8 cellular contexts compared by ENCODE assay signal in the genomic region with DNA sequence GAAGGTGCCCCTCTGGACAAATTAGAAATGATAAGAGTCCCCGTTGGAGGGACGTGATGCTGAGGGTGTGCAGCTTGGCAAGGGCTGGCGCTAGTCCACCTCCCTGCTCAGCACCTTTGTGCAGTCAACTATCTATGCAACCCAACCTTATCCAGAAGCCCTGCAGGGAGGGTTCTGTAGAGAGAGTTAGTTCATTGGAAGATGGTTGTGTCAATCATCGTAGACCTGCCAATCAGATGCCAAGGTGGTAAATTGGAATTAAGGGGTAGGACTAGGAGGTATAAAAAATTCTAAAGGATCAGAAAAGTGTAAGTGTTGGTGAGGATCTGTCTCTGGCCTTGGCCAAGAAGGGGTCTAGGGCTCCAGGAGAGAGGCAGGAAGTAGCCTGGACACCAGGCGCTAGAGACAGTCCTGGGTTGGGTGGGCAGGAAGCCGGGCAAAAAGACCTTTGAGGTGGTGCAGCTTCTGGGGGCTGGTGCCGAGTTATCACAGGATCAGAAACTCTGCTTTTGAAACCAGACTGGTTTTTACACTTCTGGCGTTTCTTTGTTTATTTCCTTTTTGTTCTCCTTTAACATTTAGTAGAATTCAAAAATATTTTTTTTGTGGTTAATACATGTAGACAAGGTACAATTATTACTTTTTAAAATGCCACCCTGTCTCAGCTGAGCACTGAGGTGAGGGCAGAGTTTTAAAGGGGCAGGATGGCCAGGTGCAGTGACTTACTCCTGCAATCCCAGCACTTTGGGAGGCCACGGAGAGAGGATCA. TPM values are rescaled to one million over a fixed set of nuclear protein-coding genes. Genes with fewer than 3 reads are reported as not detected.
DNase-seq lines count a peak whose midpoint lies in the region; ATAC-seq and TF ChIP-seq lines count a peak whose summit lies in the region.

No MANE protein-coding gene starts in this region.

- no peak overlapping the region for H4K8ac ChIP-seq in mesenchymal stem cell (ENCODE audit: low read length)

- no peak overlapping the region for H2BK5ac ChIP-seq in mesenchymal stem cell (ENCODE audit: low read depth, low read length, poor library complexity, severe bottlenecking)

- no peaks in the 10 kb centered on the region for H3K36me3 Mint-ChIP-seq in CD14-positive monocyte

- peak overlapping the region; percentile 45 for H2BK120ac ChIP-seq in mesenchymal stem cell (ENCODE audit: low read depth, low read length)

- 94 to 95% methylated on average over 9 of the region's 9 CpGs for WGBS in GM23248 (ENCODE audit: low coverage in 1 of 2, low lambda C conversion rate in 2 of 2, missing lambda C conversion rate in 2 of 2), 2 experiments
- WGBS in mesenchymal stem cell, result 76% methylated on average over 7 of the region's 9 CpGs

- no peak overlapping the region for H3K23ac ChIP-seq in mesenchymal stem cell (ENCODE audit: low read length in 2 of 2)

- ATAC-seq in GM21529 (IDR thresholded peaks at IDR 0.05; ENCODE audit: unreplicated experiment) (no peak), HG02981 (IDR thresholded peaks at IDR 0.05; ENCODE audit: unreplicated experiment) (no peak)

- H3K4me2 ChIP-seq in GM23248 (ENCODE audit: unreplicated experiment) (peak overlapping the region; percentile 63), mesenchymal stem cell (ENCODE audit: low read length, poor library complexity, severe bottlenecking) (no peak overlapping the region)

- no peaks in the 10 kb centered on the region for H4K20me1 ChIP-seq in GM23248 (ENCODE audit: insufficient read depth)

- peak overlapping the region in 1 of 2 donors; percentile 19 for H3K4me3 Mint-ChIP-seq in CD14-positive monocyte

- intact Hi-C loops in CD14-positive monocyte (cut with micrococcal nuclease), result no loop called here

- no peak overlapping the region for H4K91ac ChIP-seq in mesenchymal stem cell (ENCODE audit: low read length)

- no peak overlapping the region for H3K14ac ChIP-seq in mesenchymal stem cell (ENCODE audit: low read length in 2 of 2)

- peaks cover 30% of the 10 kb centered on the region for H3F3A ChIP-seq in GM23248 (ENCODE audit: insufficient read depth)

- in situ Hi-C loops in GM23248 (cut with MboI), result no loop called here

- peaks cover 4% of the 10 kb centered on the region for H3K79me1 ChIP-seq in mesenchymal stem cell (replicated peaks; ENCODE audit: low read length, poor library complexity, severe bottlenecking)

- no peaks in the 10 kb centered on the region for H3K79me2 ChIP-seq in GM23248 (ENCODE audit: insufficient read depth)

- H3K9me3 ChIP-seq in GM23248 (ENCODE audit: low read depth), result no peaks in the 10 kb centered on the region
- H3K9me3 ChIP-seq in effector memory CD4-positive, alpha-beta T cell (ENCODE audit: control insufficient read depth, low read length), result no peaks in the 10 kb centered on the region
- no peaks in the 10 kb centered on the region for H3K9me3 ChIP-seq in mesenchymal stem cell (ENCODE audit: control insufficient read depth, low read length)
- H3K9me3 ChIP-seq in BE2C, result no peaks in the 10 kb centered on the region

- DNase-seq in CD14-positive monocyte (ENCODE audit: low spot score), result peak; percentile 29
- peak; percentile 58 for DNase-seq in GM23248
- DNase-seq in T-helper 1 cell, result peak in 3 of 5 donors; percentile 14 to 75 (median 52)
- DNase-seq in effector memory CD4-positive, alpha-beta T cell, result peak in 2 of 3 donors; percentile 34 to 36
- DNase-seq in mesenchymal stem cell, result peak; percentile 88
- DNase-seq in BE2C, result no peak

- H3K9ac ChIP-seq in GM23248, result peak overlapping the region; percentile 78; the same call in 1 of the 2 replicates
- H3K9ac ChIP-seq in mesenchymal stem cell (ENCODE audit: low read length), result peak overlapping the region; percentile 89

- no peak for TF ChIP-seq CTCF in CD14-positive monocyte (IDR thresholded peaks at IDR 0.05)
- no peak for TF ChIP-seq CTCF in BE2C (IDR thresholded peaks at IDR 0.05; ENCODE audit: low read depth, low read length)

- no peak overlapping the region for H2AFZ ChIP-seq in GM23248
- no peak overlapping the region for H2AFZ ChIP-seq in mesenchymal stem cell (ENCODE audit: low read depth, low read length)

- H3K27ac ChIP-seq in GM23248 (no peak overlapping the region), mesenchymal stem cell (ENCODE audit: low read length, poor library complexity, severe bottlenecking) (no peak overlapping the region)
- H3K27ac ChIP-seq in effector memory CD4-positive, alpha-beta T cell (ENCODE audit: insufficient read depth, low read length, poor library complexity, severe bottlenecking), result peak overlapping the region; percentile 20

- no peak overlapping the region for H3K4ac ChIP-seq in mesenchymal stem cell (ENCODE audit: low read depth in 1 of 2, low read length in 2 of 2)

- no peaks in the 10 kb centered on the region for H3K9me2 ChIP-seq in GM23248 (ENCODE audit: insufficient read depth)

- H3K4me1 ChIP-seq in GM23248 (ENCODE audit: insufficient read depth) (peaks cover 38% of the 10 kb centered on the region), mesenchymal stem cell (ENCODE audit: control insufficient read depth, insufficient read depth, low read depth, low read length) (peaks cover 19% of the 10 kb centered on the region), BE2C (peaks cover 17% of the 10 kb centered on the region)
- H3K4me1 ChIP-seq in effector memory CD4-positive, alpha-beta T cell (ENCODE audit: control insufficient read depth, insufficient read depth, low read length, poor library complexity, severe bottlenecking), result peaks cover 18% of the 10 kb centered on the region

- no peak overlapping the region for H3K4me3 ChIP-seq in GM23248
- H3K4me3 ChIP-seq in effector memory CD4-positive, alpha-beta T cell (ENCODE audit: insufficient read depth, low read depth, low read length, poor library complexity, severe bottlenecking), result peak overlapping the region; percentile 0
- H3K4me3 ChIP-seq in mesenchymal stem cell (ENCODE audit: insufficient read depth in 1 of 2, low read depth in 1 of 2, low read length in 2 of 2), result peak overlapping the region in 1 of 2 experiments; percentile 85
- no peak overlapping the region for H3K4me3 ChIP-seq in BE2C (ENCODE audit: low read depth, low read length)

- peak overlapping the region; percentile 9 for H2BK15ac ChIP-seq in mesenchymal stem cell (ENCODE audit: low read depth, poor library complexity, severe bottlenecking)

- peak overlapping the region in 1 of 2 experiments; percentile 60 for H2BK12ac ChIP-seq in mesenchymal stem cell (ENCODE audit: low read length in 2 of 2)

- H3K27ac Mint-ChIP-seq in CD14-positive monocyte, result peak overlapping the region in 1 of 7 donors; percentile 78

- H3K27me3 ChIP-seq in GM23248 (replicated peaks; ENCODE audit: insufficient read depth) (no peaks in the 10 kb centered on the region), mesenchymal stem cell (ENCODE audit: control insufficient read depth in 1 of 2, insufficient read depth in 1 of 2, low read length in 2 of 2) (no peaks in the 10 kb centered on the region), BE2C (no peaks in the 10 kb centered on the region)
- no peaks in the 10 kb centered on the region for H3K27me3 ChIP-seq in effector memory CD4-positive, alpha-beta T cell (replicated peaks; ENCODE audit: control insufficient read depth, insufficient read depth, low read length, poor library complexity, severe bottlenecking)

- H3K9me3 Mint-ChIP-seq in CD14-positive monocyte, result peaks cover 0 to 3% (median 0%) of the 10 kb centered on the region in 7 donors

- H3K27me3 Mint-ChIP-seq in CD14-positive monocyte (ENCODE audit: low read depth in 3 of 3), result peaks cover 9 to 17% (median 14%) of the 10 kb centered on the region in 3 donors

- peak overlapping the region in 1 of 2 experiments; percentile 42 for H3K18ac ChIP-seq in mesenchymal stem cell (ENCODE audit: low read depth in 1 of 2, low read length in 2 of 2)

- peaks cover 16% of the 10 kb centered on the region for H3K4me1 Mint-ChIP-seq in CD14-positive monocyte

- H3K36me3 ChIP-seq in GM23248 (ENCODE audit: low read depth) (no peaks in the 10 kb centered on the region), mesenchymal stem cell (ENCODE audit: control insufficient read depth in 1 of 2, insufficient read depth in 2 of 2, low read depth in 1 of 2, low read length in 2 of 2) (peaks cover 33 to 40% of the 10 kb centered on the region in 2 experiments), BE2C (no peaks in the 10 kb centered on the region)
- no peaks in the 10 kb centered on the region for H3K36me3 ChIP-seq in effector memory CD4-positive, alpha-beta T cell (ENCODE audit: control insufficient read depth, insufficient read depth, low read length)

- no peak overlapping the region for H2AK5ac ChIP-seq in mesenchymal stem cell (ENCODE audit: low read length, severe bottlenecking)

RNA-seq across cellular contexts. Expression of a gene that starts 1.6 kb away (rescaled TPM):
- polyA plus RNA-seq in CD14-positive monocyte (under 1 TPM; 0.14 to 0.24 TPM), GM23248 (2016; fragmentation: Nextera tagmentation; extraction: Ambion mirVana) (8.9 and 9.8 TPM in 2 replicates)
- 3.4 and 4.0 TPM in 2 replicates for total RNA-seq in GM23248 (2014; rRNA removed; shearing (Covaris generic))
- polyA plus RNA-seq in mesenchymal stem cell (2013, experiment 1 of 2), result 38.2 TPM
- 37.9 TPM for polyA plus RNA-seq in mesenchymal stem cell (2013, experiment 2 of 2)
- polyA plus RNA-seq in BE2C (2012; ENCODE audit: insufficient read depth, insufficient read length, low read depth), result 9.3 TPM

RNA-seq across cellular contexts. Expression of a gene that starts 25.9 kb away (rescaled TPM):
- not detected for polyA plus RNA-seq in CD14-positive monocyte
- not detected in 2 replicates for total RNA-seq in GM23248 (2014; rRNA removed; shearing (Covaris generic))
- not detected in 2 replicates for polyA plus RNA-seq in GM23248 (2016; fragmentation: Nextera tagmentation; extraction: Ambion mirVana)
- polyA plus RNA-seq in mesenchymal stem cell (2013, experiment 1 of 2), result not detected
- polyA plus RNA-seq in mesenchymal stem cell (2013, experiment 2 of 2), result not detected
- 1.7 TPM for polyA plus RNA-seq in BE2C (2012; ENCODE audit: insufficient read depth, insufficient read length, low read depth)

RNA-seq across cellular contexts. Expression of a gene that starts 36.7 kb away (rescaled TPM):
- polyA plus RNA-seq in CD14-positive monocyte (1 to 10 TPM in 1 of 2 donors, under 1 TPM in 1; 0.60 to 1.7 TPM), GM23248 (2016; fragmentation: Nextera tagmentation; extraction: Ambion mirVana) (0.15 and 0.19 TPM in 2 replicates)
- not detected in 2 replicates for total RNA-seq in GM23248 (2014; rRNA removed; shearing (Covaris generic))
- 4.9 TPM for polyA plus RNA-seq in mesenchymal stem cell (2013, experiment 1 of 2)
- polyA plus RNA-seq in mesenchymal stem cell (2013, experiment 2 of 2), result 5.1 TPM
- polyA plus RNA-seq in BE2C (2012; ENCODE audit: insufficient read depth, insufficient read length, low read depth), result 1.8 TPM

RNA-seq across cellular contexts. Expression of a gene that starts 57.7 kb away (rescaled TPM):
- polyA plus RNA-seq in CD14-positive monocyte (100 to 1,000 TPM; 360 to 529 TPM), GM23248 (2016; fragmentation: Nextera tagmentation; extraction: Ambion mirVana) (34.9 and 36.3 TPM in 2 replicates)
- total RNA-seq in GM23248 (2014; rRNA removed; shearing (Covaris generic)), result 32.8 and 35.1 TPM in 2 replicates
- polyA plus RNA-seq in mesenchymal stem cell (2013, experiment 1 of 2), result 121 TPM
- 117 TPM for polyA plus RNA-seq in mesenchymal stem cell (2013, experiment 2 of 2)
- polyA plus RNA-seq in BE2C (2012; ENCODE audit: insufficient read depth, insufficient read length, low read depth), result 9.8 TPM
